Comparison of ENCODE assay signal across 13 cellular contexts in the genomic region with DNA sequence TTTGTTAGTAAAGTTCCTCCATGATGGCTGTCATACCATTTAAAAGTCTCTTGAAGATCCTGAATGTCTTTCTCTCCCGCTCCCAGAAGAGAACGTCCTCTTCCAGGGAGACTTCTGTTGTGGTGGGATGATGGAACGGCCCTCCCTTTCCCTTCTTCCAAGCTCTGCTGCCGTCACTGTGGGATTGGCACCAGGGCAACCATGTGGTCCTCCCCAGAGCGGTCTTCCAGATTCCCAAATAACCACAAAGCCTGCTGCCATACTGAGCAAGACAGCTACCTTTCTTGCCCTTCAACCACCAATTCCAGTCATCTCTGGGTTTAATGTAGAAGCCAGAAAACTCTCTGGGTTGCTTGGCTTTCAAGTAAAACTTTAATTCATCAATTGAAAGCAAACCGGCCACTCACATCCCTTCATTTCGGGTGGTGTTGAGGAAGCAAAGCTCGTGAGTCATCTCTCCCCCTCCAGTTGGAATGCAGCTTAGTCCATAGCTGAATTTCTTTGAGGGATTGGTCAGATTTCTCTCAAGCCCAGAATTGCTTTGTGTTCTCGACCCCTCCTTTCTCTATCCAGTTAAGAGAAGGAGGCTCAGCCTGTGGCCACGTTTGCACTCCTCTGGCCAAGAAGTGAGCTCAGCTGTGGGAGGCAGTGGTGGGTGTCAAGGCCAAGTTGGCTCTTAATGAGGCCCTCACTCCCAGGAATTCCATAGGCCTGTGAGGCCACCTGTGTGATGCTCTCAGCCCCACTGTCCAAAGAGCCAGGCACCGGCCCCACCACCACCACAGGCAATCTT. TPM values are rescaled to one million over a fixed set of nuclear protein-coding genes. Genes with fewer than 3 reads are reported as not detected.
DNase-seq lines count a peak whose midpoint lies in the region; ATAC-seq and TF ChIP-seq lines count a peak whose summit lies in the region.
"Had no signal": no experiment of that assay in that cellular context is flagged by ENCODE, and none has a peak within 500 bp of the region (broad histone marks: within the 10 kb centered on the region; RNA-seq: fewer than 3 reads in every experiment).

No MANE protein-coding gene starts in this region.

- H4K20me1 ChIP-seq in SK-N-SH (ENCODE audit: insufficient read depth): no peaks in the 10 kb centered on the region

- H3K36me3 ChIP-seq in SK-N-SH (replicated peaks in 1 of 2; ENCODE audit: control insufficient read depth in 1 of 2, insufficient read depth in 2 of 2, low read length in 1 of 2): no peaks in the 10 kb centered on the region
- H3K36me3 ChIP-seq: cardiac muscle cell, prostate gland had no signal

- 69% methylated on average over 10 of the region's 11 CpGs for WGBS in SK-N-SH (ENCODE audit: low lambda C conversion rate)

- CTCF ChIA-PET in SK-N-SH (lab: Yijun Ruan, JAX) (no interaction called here), WTC11 (lab: Charles Lee) (interaction anchor here (0.5 to 1.2 kb wide), 3 partner anchors 15 to 155 kb away, joined by 3 to 4 read pairs (median 3); a partner anchor contains a TSS)

- no peaks in the 10 kb centered on the region for H3F3A ChIP-seq in SK-N-SH (replicated peaks; ENCODE audit: insufficient read depth)

- peaks cover 61% of the 10 kb centered on the region for H3K36me3 Mint-ChIP-seq in WTC11

- H3K4me1 Mint-ChIP-seq in WTC11: no peaks in the 10 kb centered on the region

- no peak for TF ChIP-seq CTCF in SK-N-SH (IDR thresholded peaks at IDR 0.05)
- no peak for TF ChIP-seq CTCF in fibroblast of villous mesenchyme (IDR thresholded peaks at IDR 0.05; ENCODE audit: insufficient read depth, low read depth, low read length)
- TF ChIP-seq CTCF in WTC11 (IDR thresholded peaks at IDR 0.05): no peak

- TF ChIP-seq EP300 in SK-N-SH (IDR thresholded peaks at IDR 0.05; ENCODE audit: borderline replicate concordance in 1 of 2, low read depth in 1 of 2, low read length in 1 of 2): no peak

- peak; percentile 86 for DNase-seq in GM03348 (ENCODE audit: low spot score)
- DNase-seq in SK-N-SH: no peak
- peak; percentile 69 for DNase-seq in fibroblast of villous mesenchyme (ENCODE audit: low read depth)
- DNase-seq in skeletal muscle cell (ENCODE audit: low read depth): peak; percentile 80
- no peak for DNase-seq in WTC11 (ENCODE audit: low spot score)
- DNase-seq in NCI-H82 (lab: John Stamatoyannopoulos, UW): no peak
- DNase-seq in stimulated activated CD8-positive, alpha-beta memory T cell treated with anti-CD3 and anti-CD28 coated beads, Interleukin-4, amount 100 ng/mL, for 48 hours: no peak
- no peak for DNase-seq in NCI-H187 treated with DMSO at 0.1 percent for 48 hours (lab: John Stamatoyannopoulos, UW)
- DNase-seq: activated CD8-positive, alpha-beta T cell treated with anti-CD3 and anti-CD28 coated beads, Interleukin-2, amount 10 ng/mL, durations not matched to agents 7 days and 5 days; DND-41; SIG-M5 had no signal

- TF ChIP-seq RAD21 in SK-N-SH (IDR thresholded peaks at IDR 0.05; ENCODE audit: low read length): no peak

- peak overlapping the region; percentile 70; the same call in 1 of the 2 replicates for H2AFZ ChIP-seq in SK-N-SH (ENCODE audit: low read depth)

- no peak overlapping the region for H3K4me2 ChIP-seq in SK-N-SH

- no peaks in the 10 kb centered on the region for H3K27me3 Mint-ChIP-seq in WTC11 (ENCODE audit: low read depth)

- H3K4me3 ChIP-seq in SK-N-SH (ENCODE audit: low read depth in 2 of 2, low read length in 1 of 2) (no peak overlapping the region), fibroblast of villous mesenchyme (ENCODE audit: low read depth, low read length) (no peak overlapping the region), skeletal muscle cell (ENCODE audit: low read depth, low read length) (no peak overlapping the region)
- H3K4me3 ChIP-seq: cardiac muscle cell, prostate gland had no signal

- 0 out of 2 replicates have a peak, but pooled peaks cover 3% of the 10 kb centered on the region for H3K27me3 ChIP-seq in SK-N-SH (ENCODE audit: insufficient read depth)
- H3K27me3 ChIP-seq: cardiac muscle cell had no signal

- H3K9me3 Mint-ChIP-seq in WTC11: no peaks in the 10 kb centered on the region

- H3K9me3 ChIP-seq in SK-N-SH: no peaks in the 10 kb centered on the region
- H3K9me3 ChIP-seq: prostate gland had no signal

- POLR2A ChIA-PET in SK-N-SH (lab: Yijun Ruan, JAX): no interaction called here
- POLR2A ChIA-PET in WTC11 (lab: Charles Lee): no interaction called here

- no peak overlapping the region for H3K4me3 Mint-ChIP-seq in WTC11
- H3K4me3 Mint-ChIP-seq: activated CD8-positive, alpha-beta T cell treated with anti-CD3 and anti-CD28 coated beads, Interleukin-2, amount 10 ng/mL, durations not matched to agents 7 days and 5 days had no signal

- ATAC-seq in WTC11: no peak
- ATAC-seq: activated CD8-positive, alpha-beta T cell treated with anti-CD3 and anti-CD28 coated beads, Interleukin-2, amount 10 ng/mL, durations not matched to agents 7 days and 5 days had no signal

- no peaks in the 10 kb centered on the region for H3K79me2 ChIP-seq in SK-N-SH (ENCODE audit: insufficient read depth)

- H3K4me1 ChIP-seq in SK-N-SH (ENCODE audit: control insufficient read depth in 1 of 2, insufficient read depth in 2 of 2, low read depth in 1 of 2, low read length in 1 of 2): peaks cover 0 to 7% of the 10 kb centered on the region in 2 experiments; a peak in 1 of 4 replicates
- H3K4me1 ChIP-seq: prostate gland had no signal

- no peak overlapping the region for H3K27ac Mint-ChIP-seq in WTC11
- H3K27ac Mint-ChIP-seq: activated CD8-positive, alpha-beta T cell treated with anti-CD3 and anti-CD28 coated beads, Interleukin-2, amount 10 ng/mL, durations not matched to agents 7 days and 5 days had no signal

- peak overlapping the region in 1 of 2 experiments; percentile 15; a peak in 1 of 4 replicates for H3K27ac ChIP-seq in SK-N-SH (ENCODE audit: low read depth in 2 of 2, low read length in 1 of 2)
- H3K27ac ChIP-seq: cardiac muscle cell, prostate gland had no signal

- H3K9ac ChIP-seq in SK-N-SH: no peak overlapping the region

- H3K9me2 ChIP-seq in SK-N-SH: no peaks in the 10 kb centered on the region

TF ChIP-seq in SK-N-SH, 30 proteins besides CTCF, POLR2A, EP300 and RAD21 (continues in another document):
- TF ChIP-seq JUND (IDR thresholded peaks at IDR 0.05) (no peak), MXI1 (IDR thresholded peaks at IDR 0.05; ENCODE audit: low read depth, low read length) (no peak), TEAD4 (IDR thresholded peaks at IDR 0.05; ENCODE audit: borderline replicate concordance, insufficient read depth) (no peak), FOSL2 (IDR thresholded peaks at IDR 0.05; ENCODE audit: borderline replicate concordance, low read depth) (peak; percentile 44; the same call in 1 of the 2 replicates)
- TF ChIP-seq, protein P1, sequence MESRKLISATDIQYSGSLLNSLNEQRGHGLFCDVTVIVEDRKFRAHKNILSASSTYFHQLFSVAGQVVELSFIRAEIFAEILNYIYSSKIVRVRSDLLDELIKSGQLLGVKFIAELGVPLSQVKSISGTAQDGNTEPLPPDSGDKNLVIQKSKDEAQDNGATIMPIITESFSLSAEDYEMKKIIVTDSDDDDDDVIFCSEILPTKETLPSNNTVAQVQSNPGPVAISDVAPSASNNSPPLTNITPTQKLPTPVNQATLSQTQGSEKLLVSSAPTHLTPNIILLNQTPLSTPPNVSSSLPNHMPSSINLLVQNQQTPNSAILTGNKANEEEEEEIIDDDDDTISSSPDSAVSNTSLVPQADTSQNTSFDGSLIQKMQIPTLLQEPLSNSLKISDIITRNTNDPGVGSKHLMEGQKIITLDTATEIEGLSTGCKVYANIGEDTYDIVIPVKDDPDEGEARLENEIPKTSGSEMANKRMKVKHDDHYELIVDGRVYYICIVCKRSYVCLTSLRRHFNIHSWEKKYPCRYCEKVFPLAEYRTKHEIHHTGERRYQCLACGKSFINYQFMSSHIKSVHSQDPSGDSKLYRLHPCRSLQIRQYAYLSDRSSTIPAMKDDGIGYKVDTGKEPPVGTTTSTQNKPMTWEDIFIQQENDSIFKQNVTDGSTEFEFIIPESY (IDR thresholded peaks at IDR 0.05; ENCODE audit: borderline replicate concordance, low read depth): no peak

TF ChIP-seq in WTC11, 78 proteins besides CTCF, POLR2A, EP300 and RAD21 (continues in another document):
- TF ChIP-seq ELF4 (CRISPR knock-in tag; IDR thresholded peaks at IDR 0.05; ENCODE audit: low read depth) (no peak), SMAD3 (CRISPR knock-in tag; IDR thresholded peaks at IDR 0.05; ENCODE audit: borderline replicate concordance) (no peak), ZBTB21 (CRISPR knock-in tag; IDR thresholded peaks at IDR 0.05; ENCODE audit: borderline replicate concordance) (no peak), TCF7 (CRISPR knock-in tag; IDR thresholded peaks at IDR 0.05; ENCODE audit: low read depth) (no peak), ZNF423 (CRISPR knock-in tag; IDR thresholded peaks at IDR 0.05) (no peak)
- TF ChIP-seq, protein P2, sequence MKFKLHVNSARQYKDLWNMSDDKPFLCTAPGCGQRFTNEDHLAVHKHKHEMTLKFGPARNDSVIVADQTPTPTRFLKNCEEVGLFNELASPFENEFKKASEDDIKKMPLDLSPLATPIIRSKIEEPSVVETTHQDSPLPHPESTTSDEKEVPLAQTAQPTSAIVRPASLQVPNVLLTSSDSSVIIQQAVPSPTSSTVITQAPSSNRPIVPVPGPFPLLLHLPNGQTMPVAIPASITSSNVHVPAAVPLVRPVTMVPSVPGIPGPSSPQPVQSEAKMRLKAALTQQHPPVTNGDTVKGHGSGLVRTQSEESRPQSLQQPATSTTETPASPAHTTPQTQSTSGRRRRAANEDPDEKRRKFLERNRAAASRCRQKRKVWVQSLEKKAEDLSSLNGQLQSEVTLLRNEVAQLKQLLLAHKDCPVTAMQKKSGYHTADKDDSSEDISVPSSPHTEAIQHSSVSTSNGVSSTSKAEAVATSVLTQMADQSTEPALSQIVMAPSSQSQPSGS (CRISPR knock-in tag; IDR thresholded peaks at IDR 0.05; ENCODE audit: borderline replicate concordance, low read depth): no peak
- TF ChIP-seq, protein P3, sequence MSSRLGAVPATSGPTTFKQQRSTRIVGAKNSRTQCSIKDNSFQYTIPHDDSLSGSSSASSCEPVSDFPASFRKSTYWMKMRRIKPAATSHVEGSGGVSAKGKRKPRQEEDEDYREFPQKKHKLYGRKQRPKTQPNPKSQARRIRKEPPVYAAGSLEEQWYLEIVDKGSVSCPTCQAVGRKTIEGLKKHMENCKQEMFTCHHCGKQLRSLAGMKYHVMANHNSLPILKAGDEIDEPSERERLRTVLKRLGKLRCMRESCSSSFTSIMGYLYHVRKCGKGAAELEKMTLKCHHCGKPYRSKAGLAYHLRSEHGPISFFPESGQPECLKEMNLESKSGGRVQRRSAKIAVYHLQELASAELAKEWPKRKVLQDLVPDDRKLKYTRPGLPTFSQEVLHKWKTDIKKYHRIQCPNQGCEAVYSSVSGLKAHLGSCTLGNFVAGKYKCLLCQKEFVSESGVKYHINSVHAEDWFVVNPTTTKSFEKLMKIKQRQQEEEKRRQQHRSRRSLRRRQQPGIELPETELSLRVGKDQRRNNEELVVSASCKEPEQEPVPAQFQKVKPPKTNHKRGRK (CRISPR knock-in tag; IDR thresholded peaks at IDR 0.05; ENCODE audit: borderline replicate concordance): no peak

RNA-seq across cellular contexts. Expression of a gene that starts 36.9 kb away (rescaled TPM):
- polyA plus RNA-seq in SK-N-SH (2012; rRNA removed): 0.02 and 0.03 TPM in 2 replicates
- polyA plus RNA-seq in SK-N-SH (2012; cell fraction: cytosol; rRNA removed): 0.01 TPM in 2 replicates
- 0.12 and 0.16 TPM in 2 replicates for polyA plus RNA-seq in SK-N-SH (2012; cell fraction: nucleus; rRNA removed)
- total RNA-seq in fibroblast of villous mesenchyme (0.32 and 1.7 TPM in 2 replicates), WTC11 (2021) (15.5 to 18.1 TPM (median 17.1 TPM) in 3 replicates)
- polyA plus RNA-seq: cardiac muscle cell had no signal

Comparison
In these comparisons a context has a peak if more than half of its experiments do, and no peak if none do; other contexts are left out.
1. DNase-seq: peak in GM03348 (single experiment), fibroblast of villous mesenchyme (single experiment) and skeletal muscle cell (single experiment); none in SK-N-SH (single experiment), WTC11 (single experiment), NCI-H82 (single experiment), stimulated activated CD8-positive, alpha-beta memory T cell treated with anti-CD3 and anti-CD28 coated beads, Interleukin-4, amount 100 ng/mL, for 48 hours (single experiment) and NCI-H187 treated with DMSO at 0.1 percent for 48 hours (single experiment).